1 cellular context compared by ENCODE assay signal in the genomic region with DNA sequence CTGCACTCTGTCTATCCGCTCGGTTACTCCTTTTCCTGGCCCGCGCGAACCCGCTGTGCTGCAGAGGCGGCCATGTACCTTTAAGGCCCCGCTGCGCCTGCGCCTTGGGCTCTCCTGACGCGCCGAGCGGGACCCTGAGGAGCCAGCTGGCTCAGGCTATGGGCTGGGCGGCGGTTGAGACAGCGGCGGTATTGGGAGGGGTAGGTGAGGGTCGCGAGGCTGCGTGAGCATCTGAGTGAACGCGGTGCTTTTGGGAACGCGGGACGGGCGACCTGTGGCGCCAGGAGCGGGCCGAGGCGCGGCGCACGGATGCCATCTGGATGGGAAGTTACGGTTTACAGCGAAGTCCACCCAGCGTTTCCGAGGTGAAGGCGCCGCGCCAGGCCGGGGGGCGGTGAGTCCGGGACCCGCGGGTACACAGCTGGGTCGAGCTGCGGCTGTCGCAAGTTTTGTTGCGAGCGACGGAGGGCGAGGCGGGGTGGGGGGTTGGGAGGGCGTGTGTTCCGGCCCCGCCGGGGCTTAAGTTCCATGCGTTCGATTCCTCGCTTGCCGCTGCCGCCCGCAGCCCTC.
A peak's percentile ranks its signal among the peaks of the same experiment; 100 is the strongest.
TF ChIP-seq lines count a peak whose summit lies in the region.

A gene with protein sequence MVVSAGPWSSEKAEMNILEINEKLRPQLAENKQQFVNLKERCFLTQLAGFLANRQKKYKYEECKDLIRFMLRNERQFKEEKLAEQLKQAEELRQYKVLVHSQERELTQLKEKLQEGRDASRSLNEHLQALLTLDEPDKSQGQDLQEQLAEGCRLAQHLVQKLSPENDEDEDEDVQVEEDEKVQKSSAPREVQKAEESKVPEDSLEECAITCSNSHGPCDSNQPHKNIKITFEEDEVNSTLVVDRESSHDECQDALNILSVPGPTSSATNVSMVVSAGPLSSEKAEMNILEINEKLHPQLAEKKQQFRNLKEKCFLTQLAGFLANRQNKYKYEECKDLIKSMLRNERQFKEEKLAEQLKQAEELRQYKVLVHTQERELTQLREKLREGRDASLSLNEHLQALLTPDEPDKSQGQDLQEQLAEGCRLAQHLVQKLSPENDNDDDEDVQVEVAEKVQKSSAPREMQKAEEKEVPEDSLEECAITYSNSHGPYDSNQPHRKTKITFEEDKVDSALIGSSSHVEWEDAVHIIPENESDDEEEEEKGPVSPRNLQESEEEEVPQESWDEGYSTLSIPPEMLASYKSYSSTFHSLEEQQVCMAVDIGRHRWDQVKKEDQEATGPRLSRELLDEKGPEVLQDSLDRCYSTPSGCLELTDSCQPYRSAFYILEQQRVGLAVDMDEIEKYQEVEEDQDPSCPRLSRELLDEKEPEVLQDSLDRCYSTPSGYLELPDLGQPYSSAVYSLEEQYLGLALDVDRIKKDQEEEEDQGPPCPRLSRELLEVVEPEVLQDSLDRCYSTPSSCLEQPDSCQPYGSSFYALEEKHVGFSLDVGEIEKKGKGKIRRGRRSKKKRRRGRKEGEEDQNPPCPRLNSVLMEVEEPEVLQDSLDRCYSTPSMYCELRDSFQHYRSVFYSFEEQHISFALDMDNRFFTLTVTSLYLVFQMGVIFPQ (plus strand): TSS at position 125 of the 570 bp plus-strand sequence. CDS start 21,488 bp downstream, outside the sequence.

TF ChIP-seq in HepG2, 621 proteins besides CTCF, POLR2A, EP300 and RAD21 (continued from another document):
- TF ChIP-seq ZNF687 (CRISPR knock-in tag; IDR thresholded peaks at IDR 0.05) (peak; percentile 58), GABPB1 (CRISPR knock-in tag; IDR thresholded peaks at IDR 0.05) (0 out of 2 replicates have a peak, but pooled peaks have one; percentile 21), RBFOX2 (IDR thresholded peaks at IDR 0.05; ENCODE audit: low read depth, low read length) (peak; percentile 48; the same call in 1 of the 2 replicates), IRF2 (CRISPR knock-in tag; IDR thresholded peaks at IDR 0.05) (0 out of 2 replicates have a peak, but pooled peaks have one; percentile 18), HNRNPLL (IDR thresholded peaks at IDR 0.05; ENCODE audit: low read depth, low read length, poor library complexity, severe bottlenecking) (peak; percentile 34), YEATS4 (CRISPR knock-in tag; IDR thresholded peaks at IDR 0.05; ENCODE audit: borderline replicate concordance) (0 out of 2 replicates have a peak, but pooled peaks have one; percentile 24), SAP130 (CRISPR knock-in tag; IDR thresholded peaks at IDR 0.05; ENCODE audit: low read depth) (peak; percentile 38; the same call in 1 of the 2 replicates), ZNF800 (CRISPR knock-in tag; IDR thresholded peaks at IDR 0.05) (peak; percentile 77; the same call in 1 of the 2 replicates), PHF8 (CRISPR knock-in tag; IDR thresholded peaks at IDR 0.05) (peak; percentile 34; the same call in 1 of the 2 replicates)
- TF ChIP-seq, protein P1, sequence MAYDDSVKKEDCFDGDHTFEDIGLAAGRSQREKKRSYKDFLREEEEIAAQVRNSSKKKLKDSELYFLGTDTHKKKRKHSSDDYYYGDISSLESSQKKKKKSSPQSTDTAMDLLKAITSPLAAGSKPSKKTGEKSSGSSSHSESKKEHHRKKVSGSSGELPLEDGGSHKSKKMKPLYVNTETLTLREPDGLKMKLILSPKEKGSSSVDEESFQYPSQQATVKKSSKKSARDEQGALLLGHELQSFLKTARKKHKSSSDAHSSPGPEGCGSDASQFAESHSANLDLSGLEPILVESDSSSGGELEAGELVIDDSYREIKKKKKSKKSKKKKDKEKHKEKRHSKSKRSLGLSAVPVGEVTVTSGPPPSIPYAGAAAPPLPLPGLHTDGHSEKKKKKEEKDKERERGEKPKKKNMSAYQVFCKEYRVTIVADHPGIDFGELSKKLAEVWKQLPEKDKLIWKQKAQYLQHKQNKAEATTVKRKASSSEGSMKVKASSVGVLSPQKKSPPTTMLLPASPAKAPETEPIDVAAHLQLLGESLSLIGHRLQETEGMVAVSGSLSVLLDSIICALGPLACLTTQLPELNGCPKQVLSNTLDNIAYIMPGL (CRISPR knock-in tag; IDR thresholded peaks at IDR 0.05; ENCODE audit: borderline replicate concordance in 1 of 2, low read depth in 1 of 2), result peak; percentile 31 to 37; a peak in 2 of 4 replicates
- TF ChIP-seq, protein P2, sequence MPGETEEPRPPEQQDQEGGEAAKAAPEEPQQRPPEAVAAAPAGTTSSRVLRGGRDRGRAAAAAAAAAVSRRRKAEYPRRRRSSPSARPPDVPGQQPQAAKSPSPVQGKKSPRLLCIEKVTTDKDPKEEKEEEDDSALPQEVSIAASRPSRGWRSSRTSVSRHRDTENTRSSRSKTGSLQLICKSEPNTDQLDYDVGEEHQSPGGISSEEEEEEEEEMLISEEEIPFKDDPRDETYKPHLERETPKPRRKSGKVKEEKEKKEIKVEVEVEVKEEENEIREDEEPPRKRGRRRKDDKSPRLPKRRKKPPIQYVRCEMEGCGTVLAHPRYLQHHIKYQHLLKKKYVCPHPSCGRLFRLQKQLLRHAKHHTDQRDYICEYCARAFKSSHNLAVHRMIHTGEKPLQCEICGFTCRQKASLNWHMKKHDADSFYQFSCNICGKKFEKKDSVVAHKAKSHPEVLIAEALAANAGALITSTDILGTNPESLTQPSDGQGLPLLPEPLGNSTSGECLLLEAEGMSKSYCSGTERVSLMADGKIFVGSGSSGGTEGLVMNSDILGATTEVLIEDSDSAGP (CRISPR knock-in tag; IDR thresholded peaks at IDR 0.05; ENCODE audit: borderline replicate concordance), result peak; percentile 38; the same call in 1 of the 2 replicates
